4 cellular contexts compared by ENCODE assay signal in genomic region chr1:154694995-154695394, GRCh38.
"Had no signal": no experiment of that assay in that cellular context is flagged by ENCODE, and none has a peak within 500 bp of the region (broad histone marks: within the 10 kb centered on the region; RNA-seq: fewer than 3 reads in every experiment).

No MANE protein-coding gene starts in this region.

- H3K9me3 Mint-ChIP-seq: GM23338, H9 had no signal

- DNase-seq: H9, HCEC 1CT, IMR-90 had no signal

- H3K4me1 Mint-ChIP-seq: H9 had no signal

- ATAC-seq: GM23338 had no signal

- H3K4me3 ChIP-seq: GM23338 had no signal

- H3K4me3 Mint-ChIP-seq: GM23338, H9 had no signal

- H3K27ac Mint-ChIP-seq: GM23338, H9 had no signal
